ENCODE assay signal across 16 cellular contexts in the genomic region with DNA sequence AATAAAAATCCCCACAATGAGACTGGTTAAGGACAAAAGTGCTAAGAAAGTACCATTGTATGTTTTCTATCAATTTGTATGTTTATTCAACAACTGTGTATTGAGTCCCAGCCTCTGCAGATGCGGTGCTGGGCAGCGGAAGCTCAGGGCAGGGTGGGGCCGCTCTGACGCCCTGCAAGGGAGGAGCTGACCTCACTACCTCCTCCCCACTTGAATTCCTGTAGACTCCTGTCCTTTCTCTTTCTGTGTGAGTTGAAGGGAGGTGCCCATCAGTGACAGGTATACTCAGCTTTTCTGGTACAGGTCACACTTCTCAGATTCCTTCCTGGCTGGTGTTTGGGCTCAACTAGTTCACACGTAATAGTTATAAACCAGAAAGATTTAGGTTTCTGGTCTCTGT. TPM values are rescaled to one million over a fixed set of nuclear protein-coding genes. Genes with fewer than 3 reads are reported as not detected.
DNase-seq lines count a peak whose midpoint lies in the region; ATAC-seq and TF ChIP-seq lines count a peak whose summit lies in the region.
"Had no signal": no experiment of that assay in that cellular context is flagged by ENCODE, and none has a peak within 500 bp of the region (broad histone marks: within the 10 kb centered on the region; RNA-seq: fewer than 3 reads in every experiment).

No MANE protein-coding gene starts in this region.

- no peak for TF ChIP-seq CTCF in uterus (IDR thresholded peaks at IDR 0.05)

- H3K27me3 ChIP-seq in uterus: no peaks in the 10 kb centered on the region

- H3K36me3 Mint-ChIP-seq in T-helper 17 cell (ENCODE audit: low read depth): peaks cover 2% of the 10 kb centered on the region
- H3K36me3 Mint-ChIP-seq in activated naive CD8-positive, alpha-beta T cell treated with anti-CD3 and anti-CD28 coated beads for 36 hours: no peaks in the 10 kb centered on the region

- peaks cover 0 to 6% of the 10 kb centered on the region in 2 donors for H3K4me1 ChIP-seq in uterus

- no peak for TF ChIP-seq POLR2A in uterus (IDR thresholded peaks at IDR 0.05)

- no peaks in the 10 kb centered on the region for H3K36me3 ChIP-seq in uterus

- peak overlapping the region; percentile 19 for H3K27ac Mint-ChIP-seq in T-helper 17 cell
- no peak overlapping the region for H3K27ac Mint-ChIP-seq in activated naive CD8-positive, alpha-beta T cell treated with anti-CD3 and anti-CD28 coated beads for 36 hours
- H3K27ac Mint-ChIP-seq: B cell; CD4-positive, alpha-beta T cell had no signal

- H3K4me1 Mint-ChIP-seq in T-helper 17 cell: peaks cover 2% of the 10 kb centered on the region
- H3K4me1 Mint-ChIP-seq in activated naive CD8-positive, alpha-beta T cell treated with anti-CD3 and anti-CD28 coated beads for 36 hours: no peaks in the 10 kb centered on the region
- H3K4me1 Mint-ChIP-seq: B cell had no signal

- ATAC-seq in T-helper 17 cell (no peak), sciatic nerve (peak; percentile 65), GM18520 (IDR thresholded peaks at IDR 0.05; ENCODE audit: unreplicated experiment) (no peak)
- ATAC-seq: PC-3 had no signal

- no peaks in the 10 kb centered on the region for H3K27me3 Mint-ChIP-seq in T-helper 17 cell
- H3K27me3 Mint-ChIP-seq in activated naive CD8-positive, alpha-beta T cell treated with anti-CD3 and anti-CD28 coated beads for 36 hours: no peaks in the 10 kb centered on the region
- H3K27me3 Mint-ChIP-seq: B cell had no signal

- no peak for DNase-seq in T-helper 17 cell
- DNase-seq in islet precursor cell: peak; percentile 42
- DNase-seq in sciatic nerve (ENCODE audit: low spot score): no peak
- no peak for DNase-seq in uterus
- no peak for DNase-seq in activated naive CD8-positive, alpha-beta T cell treated with anti-CD3 and anti-CD28 coated beads for 36 hours
- no peak for DNase-seq in NCI-H345 treated with DMSO at 0.1 percent for 48 hours (lab: John Stamatoyannopoulos, UW; ENCODE audit: unreplicated experiment)
- DNase-seq: Calu3; CD4-positive, alpha-beta T cell; GM23248; NCI-H1048; NCI-H1694; NCI-H2107; NCI-H446; PC-3 had no signal

- no peak overlapping the region for H3K4me3 ChIP-seq in uterus
- H3K4me3 ChIP-seq: GM23248 had no signal

- peak overlapping the region; percentile 7 to 54 for H3K27ac ChIP-seq in uterus
- H3K27ac ChIP-seq: GM23248 had no signal

- H3K9me3 Mint-ChIP-seq in activated naive CD8-positive, alpha-beta T cell treated with anti-CD3 and anti-CD28 coated beads for 36 hours: no peaks in the 10 kb centered on the region
- H3K9me3 Mint-ChIP-seq: CD4-positive, alpha-beta T cell had no signal

- no peak overlapping the region for H3K4me3 Mint-ChIP-seq in T-helper 17 cell
- H3K4me3 Mint-ChIP-seq in activated naive CD8-positive, alpha-beta T cell treated with anti-CD3 and anti-CD28 coated beads for 36 hours: no peak overlapping the region
- H3K4me3 Mint-ChIP-seq: B cell; CD4-positive, alpha-beta T cell had no signal

- no peaks in the 10 kb centered on the region for H3K9me3 ChIP-seq in T-helper 17 cell (ENCODE audit: control insufficient read depth, low read length, poor library complexity, severe bottlenecking)
- H3K9me3 ChIP-seq in uterus: no peaks in the 10 kb centered on the region

- intact Hi-C loops in sciatic nerve (cut with DNase I): no loop called here
- intact Hi-C loops in uterus (cut with DNase I; ENCODE audit: low total_unique reads): no loop called here

RNA-seq across cellular contexts. Expression of a gene that starts 27.0 kb away (rescaled TPM):
- total RNA-seq in T-helper 17 cell: under 1 TPM in 1 of 2 donors, not detected in 1; 0.10 TPM
- 46.4 TPM for total RNA-seq in sciatic nerve
- 10 to 100 TPM; 10.2 to 65.3 (median 32.0) TPM for total RNA-seq in uterus
- total RNA-seq in activated naive CD8-positive, alpha-beta T cell treated with anti-CD3 and anti-CD28 coated beads for 36 hours: not detected
- total RNA-seq: B cell; Calu3; CD4-positive, alpha-beta T cell had no signal

Comparison
In these comparisons a context has a peak if more than half of its experiments do, and no peak if none do; other contexts are left out.
1. RNA of a gene that starts 27.0 kb away (total RNA-seq): 46.4 TPM in sciatic nerve (single experiment) and 10.2 to 65.3 TPM in uterus; 0.10 TPM in T-helper 17 cell and not detected in activated naive CD8-positive, alpha-beta T cell treated with anti-CD3 and anti-CD28 coated beads for 36 hours; every median in the first group is over 10 times any median in the second.